In genomic region chr12:9827209-9827888, GRCh38 we compare ENCODE assay signal across 28 cellular contexts. TPM values are rescaled to one million over a fixed set of nuclear protein-coding genes. Genes with fewer than 3 reads are reported as not detected.
DNase-seq lines count a peak whose midpoint lies in the region; ATAC-seq, FAIRE-seq and TF ChIP-seq lines count a peak whose summit lies in the region.
"Had no signal": no experiment of that assay in that cellular context is flagged by ENCODE, and none has a peak within 500 bp of the region (broad histone marks: within the 10 kb centered on the region; RNA-seq: fewer than 3 reads in every experiment).

A gene with protein sequence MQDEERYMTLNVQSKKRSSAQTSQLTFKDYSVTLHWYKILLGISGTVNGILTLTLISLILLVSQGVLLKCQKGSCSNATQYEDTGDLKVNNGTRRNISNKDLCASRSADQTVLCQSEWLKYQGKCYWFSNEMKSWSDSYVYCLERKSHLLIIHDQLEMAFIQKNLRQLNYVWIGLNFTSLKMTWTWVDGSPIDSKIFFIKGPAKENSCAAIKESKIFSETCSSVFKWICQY (plus strand): TSS chr12:9827481. CDS start chr12:9827545, 64 bp downstream.

- no peak within 1 kb of the TSS for H3K27ac ChIP-seq in upper lobe of right lung

- peak within 1 kb of the TSS; percentile 65 for H3K4me3 Mint-ChIP-seq in activated naive CD4-positive, alpha-beta T cell treated with anti-CD3 and anti-CD28 coated beads, Interleukin-2, amount 50 U/mL, for 24 hours
- H3K4me3 Mint-ChIP-seq in immature natural killer cell, result peak within 1 kb of the TSS; percentile 91 to 99 (median 97)
- H3K4me3 Mint-ChIP-seq: CD4-positive, CD25-positive, alpha-beta regulatory T cell had no signal

- no peak for ATAC-seq in activated naive CD4-positive, alpha-beta T cell treated with anti-CD3 and anti-CD28 coated beads, Interleukin-2, amount 50 U/mL, for 72 hours
- ATAC-seq in upper lobe of right lung, result no peak
- ATAC-seq: K562, PC-3 had no signal

- H3K27me3 ChIP-seq in upper lobe of right lung, result no peaks in the 10 kb centered on the region

- TF ChIP-seq CTCF in upper lobe of right lung (IDR thresholded peaks at IDR 0.05), result no peak

- H3K4me1 ChIP-seq in upper lobe of right lung, result no peaks in the 10 kb centered on the region

- H3K4me1 Mint-ChIP-seq in activated naive CD4-positive, alpha-beta T cell treated with anti-CD3 and anti-CD28 coated beads, Interleukin-2, amount 50 U/mL, for 24 hours, result peaks cover 4% of the 10 kb centered on the region
- peaks cover 36 to 48% of the 10 kb centered on the region in 2 donors for H3K4me1 Mint-ChIP-seq in immature natural killer cell

- intact Hi-C loops in upper lobe of right lung (cut with DNase I), result no loop called here

- FAIRE-seq in GM18507 (lab: Jason Lieb, UNC), result peak; percentile 54
- FAIRE-seq: H54, K562 had no signal

- H3K9me3 Mint-ChIP-seq in activated naive CD4-positive, alpha-beta T cell treated with anti-CD3 and anti-CD28 coated beads, Interleukin-2, amount 50 U/mL, for 24 hours, result no peaks in the 10 kb centered on the region
- H3K9me3 Mint-ChIP-seq in activated naive CD4-positive, alpha-beta T cell treated with anti-CD3 and anti-CD28 coated beads, Interleukin-2, amount 50 U/mL, for 72 hours, result no peaks in the 10 kb centered on the region
- peaks cover 0 to 11% (median 3%) of the 10 kb centered on the region in 6 donors for H3K9me3 Mint-ChIP-seq in immature natural killer cell

- H3K27ac Mint-ChIP-seq in activated naive CD4-positive, alpha-beta T cell treated with anti-CD3 and anti-CD28 coated beads, Interleukin-2, amount 50 U/mL, for 24 hours, result no peak within 1 kb of the TSS
- H3K27ac Mint-ChIP-seq in activated naive CD4-positive, alpha-beta T cell treated with anti-CD3 and anti-CD28 coated beads, Interleukin-2, amount 50 U/mL, for 72 hours, result no peak within 1 kb of the TSS
- H3K27ac Mint-ChIP-seq in immature natural killer cell, result peak within 1 kb of the TSS; percentile 91 to 99 (median 96)
- H3K27ac Mint-ChIP-seq: CD4-positive, CD25-positive, alpha-beta regulatory T cell had no signal

- H3K36me3 Mint-ChIP-seq in activated naive CD4-positive, alpha-beta T cell treated with anti-CD3 and anti-CD28 coated beads, Interleukin-2, amount 50 U/mL, for 24 hours, result no peaks in the 10 kb centered on the region
- H3K36me3 Mint-ChIP-seq in activated naive CD4-positive, alpha-beta T cell treated with anti-CD3 and anti-CD28 coated beads, Interleukin-2, amount 50 U/mL, for 72 hours, result peaks cover 3 to 9% of the 10 kb centered on the region in 2 donors
- peaks cover 23 to 35% (median 31%) of the 10 kb centered on the region in 3 donors for H3K36me3 Mint-ChIP-seq in immature natural killer cell
- H3K36me3 Mint-ChIP-seq: CD4-positive, CD25-positive, alpha-beta regulatory T cell had no signal

- no peaks in the 10 kb centered on the region for H3K36me3 ChIP-seq in upper lobe of right lung

- H3K27me3 Mint-ChIP-seq in activated naive CD4-positive, alpha-beta T cell treated with anti-CD3 and anti-CD28 coated beads, Interleukin-2, amount 50 U/mL, for 24 hours, result no peaks in the 10 kb centered on the region
- H3K27me3 Mint-ChIP-seq in immature natural killer cell (ENCODE audit: low read depth in 3 of 3), result peaks cover 0 to 16% (median 6%) of the 10 kb centered on the region in 3 donors

- DNase-seq in activated naive CD4-positive, alpha-beta T cell treated with anti-CD3 and anti-CD28 coated beads, Interleukin-2, amount 50 U/mL, for 72 hours (ENCODE audit: low spot score in 2 of 2), result no peak
- no peak for DNase-seq in GM18507 (ENCODE audit: extremely low spot score, insufficient read length, low read depth)
- peak; percentile 64 to 74 (median 73) for DNase-seq in immature natural killer cell
- DNase-seq in NCI-H1105 (lab: John Stamatoyannopoulos, UW), result no peak
- DNase-seq in inferior parietal cortex (ENCODE audit: extremely low spot score), result no peak
- DNase-seq in upper lobe of right lung, result no peak
- DNase-seq: CD4-positive, CD25-positive, alpha-beta regulatory T cell; COR-L47; DMS53; Kasumi-1; MV-4-11; NCI-H1105 treated with DMSO at 0.1 percent for 48 hours; NCI-H146; NCI-H1930; NCI-H2107; NCI-H524; NCI-H82; NK-92 treated with Interleukin-12 subunit alpha and Interleukin-12 subunit beta, amount 100 ng/mL, for 24 hours; PC-3; SK-N-SH had no signal

- no peaks in the 10 kb centered on the region for H3K9me3 ChIP-seq in upper lobe of right lung
- H3K9me3 ChIP-seq: SK-N-SH had no signal

- H3K4me3 ChIP-seq in upper lobe of right lung, result no peak within 1 kb of the TSS
- H3K4me3 ChIP-seq: K562 had no signal

RNA-seq across cellular contexts. Expression of the gene that starts here (rescaled TPM):
- total RNA-seq in activated naive CD4-positive, alpha-beta T cell treated with anti-CD3 and anti-CD28 coated beads, Interleukin-2, amount 50 U/mL, for 72 hours, result under 1 TPM in 1 of 2 donors, not detected in 1; 0.45 TPM
- polyA plus RNA-seq in immature natural killer cell, result 1,000 to 10,000 TPM; 1,026 to 1,807 (median 1,127) TPM
- 2.7 TPM for total RNA-seq in upper lobe of right lung
- total RNA-seq: A172; CD4-positive, CD25-positive, alpha-beta regulatory T cell; Daoy; G401; HT1080; PC-3 had no signal
- polyA plus RNA-seq: BJ, SK-N-SH had no signal

Comparison
In these comparisons a context has a peak if more than half of its experiments do, and no peak if none do; other contexts are left out.
1. H3K27ac Mint-ChIP-seq: peak in immature natural killer cell (6 of 6); none in activated naive CD4-positive, alpha-beta T cell treated with anti-CD3 and anti-CD28 coated beads, Interleukin-2, amount 50 U/mL, for 24 hours (single experiment) and activated naive CD4-positive, alpha-beta T cell treated with anti-CD3 and anti-CD28 coated beads, Interleukin-2, amount 50 U/mL, for 72 hours (0 of 2).
2. DNase-seq: peak in immature natural killer cell (3 of 3); none in activated naive CD4-positive, alpha-beta T cell treated with anti-CD3 and anti-CD28 coated beads, Interleukin-2, amount 50 U/mL, for 72 hours (0 of 2), GM18507 (single experiment), NCI-H1105 (single experiment), inferior parietal cortex (single experiment) and upper lobe of right lung (single experiment).